8 cellular contexts compared by ENCODE assay signal in the genomic region with DNA sequence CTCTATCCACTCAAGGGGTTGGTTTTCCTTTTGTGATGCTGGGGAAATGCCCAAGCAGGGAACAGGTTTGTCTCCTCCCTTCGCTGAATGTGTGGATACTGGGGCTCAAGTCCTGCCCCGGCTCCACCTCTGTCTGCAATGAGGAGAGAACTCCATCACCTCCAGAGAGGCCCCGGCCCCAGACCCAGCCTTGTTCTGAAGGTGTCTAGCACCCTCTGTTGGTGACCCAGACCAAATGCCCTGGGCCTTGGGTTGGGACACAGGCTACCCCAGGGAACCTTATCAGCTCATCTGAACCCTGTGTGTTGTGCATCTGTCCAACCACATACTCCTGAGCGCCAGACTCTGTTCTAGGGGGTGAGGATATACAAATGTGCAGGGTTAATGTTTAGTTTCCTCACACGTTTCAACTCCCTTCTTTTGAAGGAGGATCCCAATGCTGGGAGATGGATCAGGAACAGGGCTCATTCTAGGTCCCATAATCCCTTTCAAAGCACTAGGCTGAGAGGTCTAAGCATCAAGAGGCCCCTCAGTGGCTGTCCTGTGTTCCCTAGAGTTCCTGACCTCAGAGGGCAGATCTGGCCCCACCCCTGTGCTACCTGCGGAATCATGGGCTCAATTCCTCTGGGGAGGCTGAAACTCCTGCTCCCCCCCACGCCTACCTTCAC.
DNase-seq lines count a peak whose midpoint lies in the region; ATAC-seq and TF ChIP-seq lines count a peak whose summit lies in the region.

No MANE protein-coding gene starts in this region.

- H3K9me3 ChIP-seq in PC-9 (ENCODE audit: insufficient read depth, low read depth) = no peaks in the 10 kb centered on the region

- POLR2A ChIA-PET in PC-9 (lab: Charles Lee; ENCODE audit: unreplicated experiment) = no interaction called here

- TF ChIP-seq CTCF in HFFc6 (IDR thresholded peaks at IDR 0.05) (peak; percentile 89), PC-9 (conservative IDR thresholded peaks at IDR 0.05) (peak; percentile 72)

- H4K20me1 ChIP-seq in PC-9 (ENCODE audit: insufficient read depth) = no peaks in the 10 kb centered on the region

- no peaks in the 10 kb centered on the region for H3K9me2 ChIP-seq in PC-9 (ENCODE audit: insufficient read depth)

- no peak overlapping the region for H3K4me3 ChIP-seq in PC-9

- no peak overlapping the region for H3K4me2 ChIP-seq in PC-9

- H3K4me1 Mint-ChIP-seq in HFFc6 (ENCODE audit: low read depth) = peaks cover 62% of the 10 kb centered on the region
- H3K4me1 Mint-ChIP-seq in activated T-helper 1 cell treated with anti-CD3 and anti-CD28 coated beads, Interleukin-12 subunit alpha, Interleukin-12 subunit beta, Interleukin-2, Interleukin-4 antibody, amounts not matched to agents 30 ng/mL and 10 ng/mL and 1 ng/mL, durations not matched to agents 14 hours and 24 hours and 36 hours (ENCODE audit: low read depth) = no peaks in the 10 kb centered on the region

- H3K36me3 ChIP-seq in PC-9 (ENCODE audit: low read depth) = no peaks in the 10 kb centered on the region

- no peaks in the 10 kb centered on the region for H3K36me3 Mint-ChIP-seq in HFFc6 (ENCODE audit: low read depth)
- H3K36me3 Mint-ChIP-seq in activated T-helper 1 cell treated with anti-CD3 and anti-CD28 coated beads, Interleukin-12 subunit alpha, Interleukin-12 subunit beta, Interleukin-2, Interleukin-4 antibody, amounts not matched to agents 30 ng/mL and 10 ng/mL and 1 ng/mL, durations not matched to agents 14 hours and 24 hours and 36 hours (ENCODE audit: low read depth) = no peaks in the 10 kb centered on the region

- DNase-seq in EH (ENCODE audit: low read depth) = peak; percentile 72
- DNase-seq in HFFc6 = peak; percentile 54
- DNase-seq in PC-9 = peak in 1 of 2 experiments; percentile 17
- peak; percentile 31 for DNase-seq in activated T-helper 1 cell treated with anti-CD3 and anti-CD28 coated beads, Interleukin-12 subunit alpha, Interleukin-12 subunit beta, Interleukin-2, Interleukin-4 antibody, amounts not matched to agents 30 ng/mL and 10 ng/mL and 1 ng/mL, durations not matched to agents 14 hours and 24 hours and 36 hours (ENCODE audit: low spot score)
- DNase-seq in head of caudate nucleus = peak in 33 of 42 donors; percentile 10 to 72 (median 32)
- DNase-seq in stimulated activated CD4-positive, alpha-beta T cell treated with anti-CD3 and anti-CD28 coated beads, Interleukin-15, amount 100 ng/mL, for 24 hours = peak; percentile 65

- no peak overlapping the region for H2AFZ ChIP-seq in PC-9

- H3F3A ChIP-seq in PC-9 (ENCODE audit: insufficient read depth, low read depth) = peaks cover 15% of the 10 kb centered on the region; the same call in 1 of the 2 replicates

- intact Hi-C loops in PC-9 (cut with micrococcal nuclease; ENCODE audit: unreplicated experiment) (loop anchor here (1.0 to 10.0 kb wide), 2 partner anchors 113 to 200 kb away; partner anchors contain the start of gene SLC7A1), head of caudate nucleus (cut with DNase I) (no loop called here)
- intact Hi-C loops in activated T-helper 1 cell treated with anti-CD3 and anti-CD28 coated beads, Interleukin-12 subunit alpha, Interleukin-12 subunit beta, Interleukin-2, Interleukin-4 antibody, amounts not matched to agents 30 ng/mL and 10 ng/mL and 1 ng/mL, durations not matched to agents 14 hours and 24 hours and 36 hours (cut with micrococcal nuclease) = loop anchor here (1.0 to 5.0 kb wide), 4 partner anchors 200 to 404 kb away; no protein-coding TSS in a partner anchor

- CTCF ChIA-PET in PC-9 (lab: Charles Lee) = interaction anchor here (0.7 kb wide), 1 partner anchor 145 kb away, joined by 4 read pairs; no protein-coding TSS in a partner anchor

- ATAC-seq in GM19397 (IDR thresholded peaks at IDR 0.05; ENCODE audit: unreplicated experiment) (no peak), GM21717 (IDR thresholded peaks at IDR 0.05; ENCODE audit: unreplicated experiment) (no peak)

- no peaks in the 10 kb centered on the region for H3K27me3 ChIP-seq in PC-9 (ENCODE audit: insufficient read depth, low read depth)

- no TSS peak for BruUV-seq in PC-9 (replicated peaks; lab: Mats Ljungman, UMichigan)

- no peak overlapping the region for H3K4me3 Mint-ChIP-seq in HFFc6
- no peak overlapping the region for H3K4me3 Mint-ChIP-seq in activated T-helper 1 cell treated with anti-CD3 and anti-CD28 coated beads, Interleukin-12 subunit alpha, Interleukin-12 subunit beta, Interleukin-2, Interleukin-4 antibody, amounts not matched to agents 30 ng/mL and 10 ng/mL and 1 ng/mL, durations not matched to agents 14 hours and 24 hours and 36 hours

- H3K9me3 Mint-ChIP-seq in HFFc6 = no peaks in the 10 kb centered on the region
- no peaks in the 10 kb centered on the region for H3K9me3 Mint-ChIP-seq in activated T-helper 1 cell treated with anti-CD3 and anti-CD28 coated beads, Interleukin-12 subunit alpha, Interleukin-12 subunit beta, Interleukin-2, Interleukin-4 antibody, amounts not matched to agents 30 ng/mL and 10 ng/mL and 1 ng/mL, durations not matched to agents 14 hours and 24 hours and 36 hours

- peaks cover 2% of the 10 kb centered on the region; the same call in 1 of the 2 replicates for H3K27me3 Mint-ChIP-seq in HFFc6 (ENCODE audit: insufficient read depth)
- peaks cover 12% of the 10 kb centered on the region for H3K27me3 Mint-ChIP-seq in activated T-helper 1 cell treated with anti-CD3 and anti-CD28 coated beads, Interleukin-12 subunit alpha, Interleukin-12 subunit beta, Interleukin-2, Interleukin-4 antibody, amounts not matched to agents 30 ng/mL and 10 ng/mL and 1 ng/mL, durations not matched to agents 14 hours and 24 hours and 36 hours (ENCODE audit: insufficient read depth)

- no peak overlapping the region for H3K27ac ChIP-seq in PC-9

- H3K27ac Mint-ChIP-seq in HFFc6 = no peak overlapping the region
- no peak overlapping the region for H3K27ac Mint-ChIP-seq in activated T-helper 1 cell treated with anti-CD3 and anti-CD28 coated beads, Interleukin-12 subunit alpha, Interleukin-12 subunit beta, Interleukin-2, Interleukin-4 antibody, amounts not matched to agents 30 ng/mL and 10 ng/mL and 1 ng/mL, durations not matched to agents 14 hours and 24 hours and 36 hours

- no peaks in the 10 kb centered on the region for H3K79me2 ChIP-seq in PC-9 (ENCODE audit: low read depth)

- peaks cover 7% of the 10 kb centered on the region for H3K4me1 ChIP-seq in PC-9 (replicated peaks; ENCODE audit: insufficient read depth)
